Comparison of ENCODE assay signal across 9 cellular contexts in genomic region chr15:69450968-69451695, GRCh38. TPM values are rescaled to one million over a fixed set of nuclear protein-coding genes. Genes with fewer than 3 reads are reported as not detected.
A peak's percentile ranks its signal among the peaks of the same experiment; 100 is the strongest.
DNase-seq lines count a peak whose midpoint lies in the region; ATAC-seq and TF ChIP-seq lines count a peak whose summit lies in the region.
"Had no signal": no experiment of that assay in that cellular context is flagged by ENCODE, and none has a peak within 500 bp of the region (broad histone marks: within the 10 kb centered on the region; RNA-seq: fewer than 3 reads in every experiment).

No MANE protein-coding gene starts in this region.

- peaks cover 17% of the 10 kb centered on the region for H3K4me1 ChIP-seq in RWPE2 (ENCODE audit: insufficient read depth, poor library complexity, severe bottlenecking)
- peaks cover 28 to 42% (median 31%) of the 10 kb centered on the region in 4 donors for H3K4me1 ChIP-seq in esophagus muscularis mucosa
- H3K4me1 ChIP-seq in stomach = peaks cover 28 to 58% (median 38%) of the 10 kb centered on the region in 4 donors

- H3K9me3 ChIP-seq in RWPE2 (ENCODE audit: severe bottlenecking) = no peaks in the 10 kb centered on the region
- H3K9me3 ChIP-seq in esophagus muscularis mucosa = no peaks in the 10 kb centered on the region
- no peaks in the 10 kb centered on the region for H3K9me3 ChIP-seq in stomach
- H3K9me3 ChIP-seq: ovary had no signal

- CTCF ChIA-PET in activated CD8-positive, alpha-beta memory T cell treated with anti-CD3 and anti-CD28 coated beads, Interleukin-2, amount 10 ng/mL, durations not matched to agents 7 days and 5 days (lab: Charles Lee) = interaction anchor here (1.1 to 4.1 kb wide), 3 partner anchors 11 to 16 kb away, joined by 7 to 78 read pairs (median 36); no protein-coding TSS in a partner anchor

- TF ChIP-seq CTCF in RWPE2 (IDR thresholded peaks at IDR 0.05; ENCODE audit: poor library complexity, severe bottlenecking) (no peak), esophagus muscularis mucosa (IDR thresholded peaks at IDR 0.05) (no peak), stomach (IDR thresholded peaks at IDR 0.05) (no peak)

- ATAC-seq in activated CD8-positive, alpha-beta memory T cell treated with anti-CD3 and anti-CD28 coated beads, Interleukin-2, amount 10 ng/mL, durations not matched to agents 7 days and 5 days = no peak
- no peak for ATAC-seq in RWPE2 (ENCODE audit: low read depth)
- ATAC-seq in HG03175 (IDR thresholded peaks at IDR 0.05; ENCODE audit: unreplicated experiment) = no peak

- H3K27me3 Mint-ChIP-seq in activated CD8-positive, alpha-beta memory T cell treated with anti-CD3 and anti-CD28 coated beads, Interleukin-2, amount 10 ng/mL, durations not matched to agents 7 days and 5 days = no peaks in the 10 kb centered on the region

- no peak overlapping the region for H3K4me3 Mint-ChIP-seq in activated CD8-positive, alpha-beta memory T cell treated with anti-CD3 and anti-CD28 coated beads, Interleukin-2, amount 10 ng/mL, durations not matched to agents 7 days and 5 days

- H3K27ac ChIP-seq in RWPE2 (ENCODE audit: poor library complexity, severe bottlenecking) (peak overlapping the region; percentile 85), esophagus muscularis mucosa (replicated peaks in 1 of 4) (peak overlapping the region in 3 of 4 donors; percentile 90 to 96 (median 96)), stomach (peak overlapping the region in 4 of 5 donors; percentile 21 to 96 (median 95))

- H3K27me3 ChIP-seq in RWPE2 (ENCODE audit: insufficient read depth, poor library complexity, severe bottlenecking) (no peaks in the 10 kb centered on the region), esophagus muscularis mucosa (no peaks in the 10 kb centered on the region), stomach (no peaks in the 10 kb centered on the region)
- H3K27me3 ChIP-seq: ovary had no signal

- peak overlapping the region; percentile 99 for H3K27ac Mint-ChIP-seq in activated CD8-positive, alpha-beta memory T cell treated with anti-CD3 and anti-CD28 coated beads, Interleukin-2, amount 10 ng/mL, durations not matched to agents 7 days and 5 days

- H3K4me3 ChIP-seq in RWPE2 (ENCODE audit: severe bottlenecking) = peak overlapping the region; percentile 92
- peak overlapping the region in 1 of 4 donors; percentile 78 for H3K4me3 ChIP-seq in esophagus muscularis mucosa
- peak overlapping the region in 1 of 4 donors; percentile 77 for H3K4me3 ChIP-seq in stomach

- H3K9me3 Mint-ChIP-seq in activated CD8-positive, alpha-beta memory T cell treated with anti-CD3 and anti-CD28 coated beads, Interleukin-2, amount 10 ng/mL, durations not matched to agents 7 days and 5 days (ENCODE audit: low read depth) = no peaks in the 10 kb centered on the region

- no peak for TF ChIP-seq POLR2A in esophagus muscularis mucosa (IDR thresholded peaks at IDR 0.05; ENCODE audit: low read depth)
- no peak for TF ChIP-seq POLR2A in stomach (IDR thresholded peaks at IDR 0.05)

- 87% methylated on average over 12 of the region's 12 CpGs for WGBS in esophagus muscularis mucosa
- WGBS in stomach, 5 donors = 72 to 79% (median 75%) methylated on average over 12 of the region's 12 CpGs

- no peak for DNase-seq in activated CD8-positive, alpha-beta memory T cell treated with anti-CD3 and anti-CD28 coated beads, Interleukin-2, amount 10 ng/mL, durations not matched to agents 7 days and 5 days
- no peak for DNase-seq in activated CD8-positive, alpha-beta memory T cell treated with anti-CD3 and anti-CD28 coated beads, Interleukin-2, amount 50 U/mL, for 4 hours
- DNase-seq in RWPE2 (ENCODE audit: low spot score) (no peak), esophagus muscularis mucosa (ENCODE audit: extremely low spot score) (no peak), stomach (no peak), inferior parietal cortex (ENCODE audit: extremely low spot score) (no peak), NCI-H1417 treated with DMSO at 0.1 percent for 48 hours (lab: John Stamatoyannopoulos, UW) (no peak)

- H3K36me3 Mint-ChIP-seq in activated CD8-positive, alpha-beta memory T cell treated with anti-CD3 and anti-CD28 coated beads, Interleukin-2, amount 10 ng/mL, durations not matched to agents 7 days and 5 days = peaks cover 58% of the 10 kb centered on the region

- TF ChIP-seq EP300 in esophagus muscularis mucosa (IDR thresholded peaks at IDR 0.05) (no peak), stomach (IDR thresholded peaks at IDR 0.05) (no peak)

- peaks cover 62% of the 10 kb centered on the region for H3K36me3 ChIP-seq in RWPE2 (ENCODE audit: low read depth)
- peaks cover 0 to 29% (median 15%) of the 10 kb centered on the region in 4 donors for H3K36me3 ChIP-seq in esophagus muscularis mucosa
- peaks cover under 1 to 19% (median 16%) of the 10 kb centered on the region in 4 donors for H3K36me3 ChIP-seq in stomach
- H3K36me3 ChIP-seq: ovary had no signal

- intact Hi-C loops in esophagus muscularis mucosa (cut with DNase I) (loop anchor here (5.0 kb wide), 2 partner anchors 34 to 634 kb away; no protein-coding TSS in a partner anchor), stomach (cut with DNase I; ENCODE audit: low total_unique reads) (no loop called here)

- peaks cover 33% of the 10 kb centered on the region for H3K4me1 Mint-ChIP-seq in activated CD8-positive, alpha-beta memory T cell treated with anti-CD3 and anti-CD28 coated beads, Interleukin-2, amount 10 ng/mL, durations not matched to agents 7 days and 5 days

RNA-seq across cellular contexts. Expression of gene RPLP1, which starts 1.5 kb away (rescaled TPM):
- total RNA-seq in activated CD8-positive, alpha-beta memory T cell treated with anti-CD3 and anti-CD28 coated beads, Interleukin-2, amount 10 ng/mL, durations not matched to agents 7 days and 5 days = 1,000 to 10,000 TPM; 1,405 to 1,605 TPM
- 100 to 1,000 TPM; 460 to 623 (median 514) TPM for total RNA-seq in esophagus muscularis mucosa
- 1,000 to 10,000 TPM in 2 of 5 donors, 100 to 1,000 TPM in 2, 10 to 100 TPM in 1; 99.1 to 1,684 (median 575) TPM for total RNA-seq in stomach
- 1,000 to 10,000 TPM; 1,998 to 2,495 (median 2,423) TPM for polyA plus RNA-seq in stomach

RNA-seq across cellular contexts. Expression of gene KIF23, which starts 37.0 kb away (rescaled TPM):
- 10 to 100 TPM; 70.9 to 81.1 TPM for total RNA-seq in activated CD8-positive, alpha-beta memory T cell treated with anti-CD3 and anti-CD28 coated beads, Interleukin-2, amount 10 ng/mL, durations not matched to agents 7 days and 5 days
- 1 to 10 TPM; 1.7 to 7.1 (median 4.9) TPM for total RNA-seq in esophagus muscularis mucosa
- 10 to 100 TPM in 3 of 5 donors, 1 to 10 TPM in 2; 8.0 to 26.3 (median 17.1) TPM for total RNA-seq in stomach
- 1 to 10 TPM; 2.1 to 5.7 (median 2.4) TPM for polyA plus RNA-seq in stomach
